In the genomic region with DNA sequence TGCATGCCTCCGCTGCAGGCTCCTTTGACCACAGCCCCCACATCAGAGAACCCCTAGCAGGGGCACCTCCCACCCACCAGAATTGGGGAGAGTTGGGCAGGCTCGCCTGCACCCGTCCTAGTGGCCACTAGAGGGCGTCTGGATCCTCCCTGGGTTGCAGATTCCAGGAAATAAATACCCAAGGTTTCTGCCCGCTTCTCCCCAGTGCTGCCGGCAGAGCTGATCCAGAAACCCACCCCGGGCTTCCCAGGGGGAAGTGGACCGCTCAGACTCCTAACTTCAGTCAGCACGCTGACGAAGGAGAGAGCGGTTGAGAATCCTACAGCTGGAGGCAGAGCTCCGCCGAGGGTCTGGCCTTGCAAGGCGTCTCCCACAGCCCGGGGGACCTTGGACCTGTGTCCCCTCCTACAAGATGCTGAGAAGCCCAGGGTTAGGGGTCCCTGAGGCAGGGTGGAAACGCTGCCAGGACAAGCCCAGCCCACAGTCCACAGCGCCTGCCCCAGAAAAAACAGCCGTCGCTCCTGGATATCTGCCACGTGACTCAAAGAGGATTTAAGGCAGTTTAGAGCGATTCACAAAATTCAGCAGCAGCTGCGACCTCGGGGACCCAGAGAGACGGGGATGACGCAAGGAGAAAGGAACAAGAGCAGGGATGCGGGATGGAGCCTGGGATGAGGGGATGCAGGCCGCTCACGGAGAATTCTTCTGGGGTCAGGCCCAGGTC, we compare ENCODE assay signal across 8 cellular contexts. TPM values are rescaled to one million over a fixed set of nuclear protein-coding genes. Genes with fewer than 3 reads are reported as not detected.
DNase-seq lines count a peak whose midpoint lies in the region; ATAC-seq and TF ChIP-seq lines count a peak whose summit lies in the region.

No MANE protein-coding gene starts in this region.

- H3K36me3 ChIP-seq in GM23338 (ENCODE audit: insufficient read depth), result no peaks in the 10 kb centered on the region

- H3K27me3 Mint-ChIP-seq in GM23338 (ENCODE audit: insufficient read depth, low read depth, poor library complexity), result peaks cover 45% of the 10 kb centered on the region
- peaks cover 24% of the 10 kb centered on the region for H3K27me3 Mint-ChIP-seq in activated CD4-positive, alpha-beta memory T cell treated with anti-CD3 and anti-CD28 coated beads for 36 hours

- no peaks in the 10 kb centered on the region; the same call in 2 of the 3 replicates for H3K9me3 Mint-ChIP-seq in GM23338
- H3K9me3 Mint-ChIP-seq in activated CD4-positive, alpha-beta memory T cell treated with anti-CD3 and anti-CD28 coated beads for 36 hours, result no peaks in the 10 kb centered on the region

- H3K27ac ChIP-seq in GM23338 (ENCODE audit: low read depth), result no peak overlapping the region

- ATAC-seq in GM23338, result peak; percentile 86
- no peak for ATAC-seq in HG02885 (IDR thresholded peaks at IDR 0.05; ENCODE audit: poor library complexity, unreplicated experiment)

- DNase-seq in DMS79 (lab: John Stamatoyannopoulos, UW) (peak; percentile 42), GM23338 (ENCODE audit: low spot score) (peak; percentile 87), NCI-H2171 treated with DMSO at 0.1 percent for 48 hours (lab: John Stamatoyannopoulos, UW) (peak; percentile 51), medulla oblongata (ENCODE audit: extremely low spot score) (peak; percentile 80)
- peak; percentile 66 for DNase-seq in activated CD4-positive, alpha-beta memory T cell treated with anti-CD3 and anti-CD28 coated beads for 36 hours
- peak; percentile 41 for DNase-seq in effector CD4-positive, alpha-beta T cell
- peak; percentile 30 to 52 (median 31) for DNase-seq in stimulated activated CD4-positive, alpha-beta T cell treated with anti-CD3 and anti-CD28 coated beads, TNF-alpha, amount 100 ng/mL, for 24 hours (ENCODE audit: low read depth in 3 of 3)

- H2AFZ ChIP-seq in GM23338, result peak overlapping the region; percentile 98

- POLR2A ChIA-PET in activated CD4-positive, alpha-beta memory T cell treated with anti-CD3 and anti-CD28 coated beads for 36 hours (lab: Charles Lee), result no interaction called here

- H3F3A ChIP-seq in GM23338 (replicated peaks; ENCODE audit: low read depth), result no peaks in the 10 kb centered on the region

- peaks cover 17% of the 10 kb centered on the region for H3K4me1 Mint-ChIP-seq in GM23338
- no peaks in the 10 kb centered on the region for H3K4me1 Mint-ChIP-seq in activated CD4-positive, alpha-beta memory T cell treated with anti-CD3 and anti-CD28 coated beads for 36 hours (ENCODE audit: low read depth)

- peak overlapping the region; percentile 71 for H3K4me3 Mint-ChIP-seq in GM23338
- peak overlapping the region; percentile 11 for H3K4me3 Mint-ChIP-seq in activated CD4-positive, alpha-beta memory T cell treated with anti-CD3 and anti-CD28 coated beads for 36 hours

- H4K20me1 ChIP-seq in GM23338 (replicated peaks; ENCODE audit: insufficient read depth), result no peaks in the 10 kb centered on the region

- intact Hi-C loops in activated CD4-positive, alpha-beta memory T cell treated with anti-CD3 and anti-CD28 coated beads for 36 hours (cut with micrococcal nuclease), result no loop called here

- H3K79me2 ChIP-seq in GM23338 (replicated peaks; ENCODE audit: insufficient read depth), result no peaks in the 10 kb centered on the region

- H3K27me3 ChIP-seq in GM23338 (ENCODE audit: insufficient read depth), result peaks cover 50% of the 10 kb centered on the region

- H3K4me2 ChIP-seq in GM23338, result peak overlapping the region; percentile 80

- TF ChIP-seq CTCF in GM23338 (conservative IDR thresholded peaks at IDR 0.05; ENCODE audit: low read depth in 2 of 2), result peak; percentile 78 to 93

- no peaks in the 10 kb centered on the region for H3K9me2 ChIP-seq in GM23338 (ENCODE audit: insufficient read depth)

- no peaks in the 10 kb centered on the region for H3K36me3 Mint-ChIP-seq in GM23338 (ENCODE audit: low read depth)
- H3K36me3 Mint-ChIP-seq in activated CD4-positive, alpha-beta memory T cell treated with anti-CD3 and anti-CD28 coated beads for 36 hours, result no peaks in the 10 kb centered on the region

- H3K4me1 ChIP-seq in GM23338 (ENCODE audit: insufficient read depth), result peaks cover 4% of the 10 kb centered on the region; the same call in 1 of the 2 replicates

- H3K4me3 ChIP-seq in GM23338, result peak overlapping the region; percentile 60

- H3K27ac Mint-ChIP-seq in GM23338, result no peak overlapping the region
- no peak overlapping the region for H3K27ac Mint-ChIP-seq in activated CD4-positive, alpha-beta memory T cell treated with anti-CD3 and anti-CD28 coated beads for 36 hours

- CTCF ChIA-PET in activated CD4-positive, alpha-beta memory T cell treated with anti-CD3 and anti-CD28 coated beads for 36 hours (lab: Charles Lee), result interaction anchor here (0.6 to 4.2 kb wide), 13 partner anchors 8 to 1304 kb away, joined by 3 to 35 read pairs (median 4); no protein-coding TSS in a partner anchor

TF ChIP-seq in GM23338, 12 proteins besides CTCF, POLR2A, EP300 and RAD21:
- peak; percentile 15 for TF ChIP-seq EZH2 (IDR thresholded peaks at IDR 0.05; ENCODE audit: low read depth, unreplicated experiment)
- TF ChIP-seq POLR2AphosphoS5 (IDR thresholded peaks at IDR 0.05; ENCODE audit: low read depth), result no peak
TF ChIP-seq in GM23338: peak in this region for 1.

RNA-seq across cellular contexts. Expression of a gene that starts 32.6 kb away (rescaled TPM):
- 0.45 and 0.93 TPM in 2 replicates for total RNA-seq in GM23338 (2014; rRNA removed; shearing (Covaris generic))
- polyA plus RNA-seq in GM23338 (2016; fragmentation: Nextera tagmentation; extraction: Ambion mirVana), result 0.61 and 0.96 TPM in 2 replicates
- not detected for total RNA-seq in activated CD4-positive, alpha-beta memory T cell treated with anti-CD3 and anti-CD28 coated beads for 36 hours

Comparison
In these comparisons a context has a peak if more than half of its experiments do, and no peak if none do; other contexts are left out.
1. DNase-seq: peak in every context shown above with its lines; median percentile 87 in GM23338; 80 in medulla oblongata; 66 in activated CD4-positive, alpha-beta memory T cell treated with anti-CD3 and anti-CD28 coated beads for 36 hours; 51 in NCI-H2171 treated with DMSO at 0.1 percent for 48 hours; 42 in DMS79; 41 in effector CD4-positive, alpha-beta T cell; 31 in stimulated activated CD4-positive, alpha-beta T cell treated with anti-CD3 and anti-CD28 coated beads, TNF-alpha, amount 100 ng/mL, for 24 hours.